1 cellular context compared by ENCODE assay signal in genomic region chr5:20276959-20277263, GRCh38.
TF ChIP-seq lines count a peak whose summit lies in the region.

No MANE protein-coding gene starts in this region.

TF ChIP-seq in H1, 55 proteins besides CTCF, POLR2A, EP300 and RAD21:
- TF ChIP-seq, protein P1, sequence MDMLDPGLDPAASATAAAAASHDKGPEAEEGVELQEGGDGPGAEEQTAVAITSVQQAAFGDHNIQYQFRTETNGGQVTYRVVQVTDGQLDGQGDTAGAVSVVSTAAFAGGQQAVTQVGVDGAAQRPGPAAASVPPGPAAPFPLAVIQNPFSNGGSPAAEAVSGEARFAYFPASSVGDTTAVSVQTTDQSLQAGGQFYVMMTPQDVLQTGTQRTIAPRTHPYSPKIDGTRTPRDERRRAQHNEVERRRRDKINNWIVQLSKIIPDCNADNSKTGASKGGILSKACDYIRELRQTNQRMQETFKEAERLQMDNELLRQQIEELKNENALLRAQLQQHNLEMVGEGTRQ (IDR thresholded peaks at IDR 0.05; ENCODE audit: low read length): no peak
- TF ChIP-seq EZH2 (IDR thresholded peaks at IDR 0.05; ENCODE audit: low read depth, low read length, severe bottlenecking) (no peak), POLR2AphosphoS5 (IDR thresholded peaks at IDR 0.05; ENCODE audit: low read depth, low read length) (peak; percentile 88), KDM4A (IDR thresholded peaks at IDR 0.05; ENCODE audit: low read depth, low read length, severe bottlenecking) (no peak), TCF12 (IDR thresholded peaks at IDR 0.05; ENCODE audit: low read depth, low read length) (peak; percentile 89), SP4 (IDR thresholded peaks at IDR 0.05; ENCODE audit: low read length) (no peak), CHD2 (IDR thresholded peaks at IDR 0.05; ENCODE audit: low read length) (no peak), SUZ12 (IDR thresholded peaks at IDR 0.05; ENCODE audit: low read length) (no peak), TEAD4 (IDR thresholded peaks at IDR 0.05; ENCODE audit: low read depth, low read length) (0 out of 2 replicates have a peak, but pooled peaks have one; percentile 32), BACH1 (IDR thresholded peaks at IDR 0.05; ENCODE audit: low read length) (no peak)
- TF ChIP-seq, protein P2, sequence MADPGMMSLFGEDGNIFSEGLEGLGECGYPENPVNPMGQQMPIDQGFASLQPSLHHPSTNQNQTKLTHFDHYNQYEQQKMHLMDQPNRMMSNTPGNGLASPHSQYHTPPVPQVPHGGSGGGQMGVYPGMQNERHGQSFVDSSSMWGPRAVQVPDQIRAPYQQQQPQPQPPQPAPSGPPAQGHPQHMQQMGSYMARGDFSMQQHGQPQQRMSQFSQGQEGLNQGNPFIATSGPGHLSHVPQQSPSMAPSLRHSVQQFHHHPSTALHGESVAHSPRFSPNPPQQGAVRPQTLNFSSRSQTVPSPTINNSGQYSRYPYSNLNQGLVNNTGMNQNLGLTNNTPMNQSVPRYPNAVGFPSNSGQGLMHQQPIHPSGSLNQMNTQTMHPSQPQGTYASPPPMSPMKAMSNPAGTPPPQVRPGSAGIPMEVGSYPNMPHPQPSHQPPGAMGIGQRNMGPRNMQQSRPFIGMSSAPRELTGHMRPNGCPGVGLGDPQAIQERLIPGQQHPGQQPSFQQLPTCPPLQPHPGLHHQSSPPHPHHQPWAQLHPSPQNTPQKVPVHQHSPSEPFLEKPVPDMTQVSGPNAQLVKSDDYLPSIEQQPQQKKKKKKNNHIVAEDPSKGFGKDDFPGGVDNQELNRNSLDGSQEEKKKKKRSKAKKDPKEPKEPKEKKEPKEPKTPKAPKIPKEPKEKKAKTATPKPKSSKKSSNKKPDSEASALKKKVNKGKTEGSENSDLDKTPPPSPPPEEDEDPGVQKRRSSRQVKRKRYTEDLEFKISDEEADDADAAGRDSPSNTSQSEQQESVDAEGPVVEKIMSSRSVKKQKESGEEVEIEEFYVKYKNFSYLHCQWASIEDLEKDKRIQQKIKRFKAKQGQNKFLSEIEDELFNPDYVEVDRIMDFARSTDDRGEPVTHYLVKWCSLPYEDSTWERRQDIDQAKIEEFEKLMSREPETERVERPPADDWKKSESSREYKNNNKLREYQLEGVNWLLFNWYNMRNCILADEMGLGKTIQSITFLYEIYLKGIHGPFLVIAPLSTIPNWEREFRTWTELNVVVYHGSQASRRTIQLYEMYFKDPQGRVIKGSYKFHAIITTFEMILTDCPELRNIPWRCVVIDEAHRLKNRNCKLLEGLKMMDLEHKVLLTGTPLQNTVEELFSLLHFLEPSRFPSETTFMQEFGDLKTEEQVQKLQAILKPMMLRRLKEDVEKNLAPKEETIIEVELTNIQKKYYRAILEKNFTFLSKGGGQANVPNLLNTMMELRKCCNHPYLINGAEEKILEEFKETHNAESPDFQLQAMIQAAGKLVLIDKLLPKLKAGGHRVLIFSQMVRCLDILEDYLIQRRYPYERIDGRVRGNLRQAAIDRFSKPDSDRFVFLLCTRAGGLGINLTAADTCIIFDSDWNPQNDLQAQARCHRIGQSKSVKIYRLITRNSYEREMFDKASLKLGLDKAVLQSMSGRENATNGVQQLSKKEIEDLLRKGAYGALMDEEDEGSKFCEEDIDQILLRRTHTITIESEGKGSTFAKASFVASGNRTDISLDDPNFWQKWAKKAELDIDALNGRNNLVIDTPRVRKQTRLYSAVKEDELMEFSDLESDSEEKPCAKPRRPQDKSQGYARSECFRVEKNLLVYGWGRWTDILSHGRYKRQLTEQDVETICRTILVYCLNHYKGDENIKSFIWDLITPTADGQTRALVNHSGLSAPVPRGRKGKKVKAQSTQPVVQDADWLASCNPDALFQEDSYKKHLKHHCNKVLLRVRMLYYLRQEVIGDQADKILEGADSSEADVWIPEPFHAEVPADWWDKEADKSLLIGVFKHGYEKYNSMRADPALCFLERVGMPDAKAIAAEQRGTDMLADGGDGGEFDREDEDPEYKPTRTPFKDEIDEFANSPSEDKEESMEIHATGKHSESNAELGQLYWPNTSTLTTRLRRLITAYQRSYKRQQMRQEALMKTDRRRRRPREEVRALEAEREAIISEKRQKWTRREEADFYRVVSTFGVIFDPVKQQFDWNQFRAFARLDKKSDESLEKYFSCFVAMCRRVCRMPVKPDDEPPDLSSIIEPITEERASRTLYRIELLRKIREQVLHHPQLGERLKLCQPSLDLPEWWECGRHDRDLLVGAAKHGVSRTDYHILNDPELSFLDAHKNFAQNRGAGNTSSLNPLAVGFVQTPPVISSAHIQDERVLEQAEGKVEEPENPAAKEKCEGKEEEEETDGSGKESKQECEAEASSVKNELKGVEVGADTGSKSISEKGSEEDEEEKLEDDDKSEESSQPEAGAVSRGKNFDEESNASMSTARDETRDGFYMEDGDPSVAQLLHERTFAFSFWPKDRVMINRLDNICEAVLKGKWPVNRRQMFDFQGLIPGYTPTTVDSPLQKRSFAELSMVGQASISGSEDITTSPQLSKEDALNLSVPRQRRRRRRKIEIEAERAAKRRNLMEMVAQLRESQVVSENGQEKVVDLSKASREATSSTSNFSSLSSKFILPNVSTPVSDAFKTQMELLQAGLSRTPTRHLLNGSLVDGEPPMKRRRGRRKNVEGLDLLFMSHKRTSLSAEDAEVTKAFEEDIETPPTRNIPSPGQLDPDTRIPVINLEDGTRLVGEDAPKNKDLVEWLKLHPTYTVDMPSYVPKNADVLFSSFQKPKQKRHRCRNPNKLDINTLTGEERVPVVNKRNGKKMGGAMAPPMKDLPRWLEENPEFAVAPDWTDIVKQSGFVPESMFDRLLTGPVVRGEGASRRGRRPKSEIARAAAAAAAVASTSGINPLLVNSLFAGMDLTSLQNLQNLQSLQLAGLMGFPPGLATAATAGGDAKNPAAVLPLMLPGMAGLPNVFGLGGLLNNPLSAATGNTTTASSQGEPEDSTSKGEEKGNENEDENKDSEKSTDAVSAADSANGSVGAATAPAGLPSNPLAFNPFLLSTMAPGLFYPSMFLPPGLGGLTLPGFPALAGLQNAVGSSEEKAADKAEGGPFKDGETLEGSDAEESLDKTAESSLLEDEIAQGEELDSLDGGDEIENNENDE (IDR thresholded peaks at IDR 0.05; ENCODE audit: insufficient replicate concordance, low read length): no peak
